ENCODE assay signal across 21 cellular contexts in genomic region chr3:35438101-35438500, GRCh38.
"Had no signal": no experiment of that assay in that cellular context is flagged by ENCODE, and none has a peak within 500 bp of the region (broad histone marks: within the 10 kb centered on the region; RNA-seq: fewer than 3 reads in every experiment).

No MANE protein-coding gene starts in this region.

- H3K79me2 ChIP-seq: parathyroid adenoma had no signal

- H3K27me3 ChIP-seq: left lung, neural progenitor cell, right lobe of liver, suprapubic skin, upper lobe of left lung, uterus had no signal

- H3K27ac ChIP-seq: coronary artery, left lung, neural progenitor cell, parathyroid adenoma, right lobe of liver, suprapubic skin, upper lobe of left lung, uterus had no signal

- H2AFZ ChIP-seq: neural progenitor cell, parathyroid adenoma had no signal

- H3K4me3 ChIP-seq: coronary artery, left lung, neural progenitor cell, right lobe of liver, suprapubic skin, upper lobe of left lung, uterus had no signal

- H3K4me2 ChIP-seq: neural progenitor cell had no signal

- H3K9me3 ChIP-seq: right lobe of liver, upper lobe of left lung, uterus had no signal

- H3K36me3 ChIP-seq: left lung, neural progenitor cell, right lobe of liver, suprapubic skin, upper lobe of left lung, uterus had no signal

- H3K9ac ChIP-seq: neural progenitor cell, parathyroid adenoma had no signal

- DNase-seq: dermis blood vessel endothelial cell; effector memory CD8-positive, alpha-beta T cell; left cardiac atrium; left lung; mesenchymal stem cell; midbrain; naive thymus-derived CD4-positive, alpha-beta T cell; right lobe of liver; small intestine; stimulated activated CD4-positive, alpha-beta T cell treated with anti-CD3 and anti-CD28 coated beads, Interleukin-12 subunit alpha, Interleukin-12 subunit beta, amount 100 ng/mL, for 4 hours; stimulated activated CD4-positive, alpha-beta T cell treated with anti-CD3 and anti-CD28 coated beads, Interleukin-1b, Interleukin-23, amount 100 ng/mL, for 48 hours; stimulated activated CD4-positive, alpha-beta T cell treated with anti-CD3 and anti-CD28 coated beads, Interleukin-4, amount 100 ng/mL, for 1 hour; stimulated activated CD8-positive, alpha-beta memory T cell treated with anti-CD3 and anti-CD28 coated beads, Interleukin-4, amount 100 ng/mL, for 48 hours; stimulated activated naive CD4-positive, alpha-beta T cell; stimulated activated naive CD8-positive, alpha-beta T cell treated with anti-CD3 and anti-CD28 coated beads, Interleukin-15, amount 100 ng/mL, for 72 hours; upper lobe of left lung; uterus had no signal

- H3K4me1 ChIP-seq: left lung, neural progenitor cell, parathyroid adenoma, right lobe of liver, suprapubic skin, upper lobe of left lung, uterus had no signal
